ENCODE assay signal across 11 cellular contexts in the genomic region with DNA sequence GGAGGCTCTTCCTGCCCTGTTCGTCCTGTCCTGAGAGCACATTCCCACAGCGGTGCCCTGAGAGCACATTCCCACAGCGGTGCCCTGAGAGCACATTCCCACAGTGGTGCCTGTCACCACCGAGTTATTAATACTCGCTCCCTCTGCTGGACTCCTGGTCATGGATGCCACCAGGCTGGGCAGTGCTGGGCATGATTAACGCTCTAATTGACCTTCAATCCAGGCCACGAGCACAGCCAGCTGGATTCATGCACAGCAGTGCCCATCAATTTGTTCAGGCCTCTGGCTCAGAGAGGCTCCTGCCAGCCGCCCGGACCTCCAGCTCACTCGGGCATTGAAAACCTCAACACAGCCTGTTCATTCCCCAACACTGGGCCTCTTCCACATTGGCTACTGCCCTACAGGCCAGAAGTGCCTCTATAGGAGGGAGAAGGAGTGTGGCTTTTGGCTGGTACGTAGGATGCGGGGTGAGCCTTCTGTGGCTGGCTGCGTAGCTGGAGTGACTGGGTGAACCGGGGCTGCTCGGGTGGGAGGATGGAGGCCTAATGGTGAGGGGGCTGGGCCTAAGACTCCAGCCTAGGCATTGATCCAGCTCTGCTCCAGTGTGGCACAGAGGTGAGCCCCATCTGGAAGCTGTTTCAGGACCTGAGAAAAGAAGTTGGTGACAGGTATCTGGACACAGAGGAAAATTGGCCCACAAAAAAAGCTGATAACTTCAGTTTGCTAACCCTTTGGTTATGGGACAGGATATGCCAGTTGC. TPM values are rescaled to one million over a fixed set of nuclear protein-coding genes. Genes with fewer than 3 reads are reported as not detected.
"Had no signal": no experiment of that assay in that cellular context is flagged by ENCODE, and none has a peak within 500 bp of the region (broad histone marks: within the 10 kb centered on the region; RNA-seq: fewer than 3 reads in every experiment).

No MANE protein-coding gene starts in this region.

- H3K9ac ChIP-seq: parathyroid adenoma had no signal

- H3K27me3 ChIP-seq: dorsolateral prefrontal cortex, vagina had no signal

- ATAC-seq: activated T-helper 17 cell treated with anti-CD3 and anti-CD28 coated beads, Interleukin-2, amount 50 U/mL, for 72 hours; esophagus mucosa; stimulated activated naive CD8-positive, alpha-beta T cell treated with anti-CD3 and anti-CD28 coated beads, Interleukin-15, amount 100 ng/mL, for 72 hours; WTC11 had no signal

- H3K4me1 ChIP-seq: parathyroid adenoma had no signal

- H3K9me3 ChIP-seq: vagina had no signal

- H3K4me3 ChIP-seq: dorsolateral prefrontal cortex, vagina had no signal

- H3K27ac ChIP-seq: parathyroid adenoma, vagina had no signal

- DNase-seq: activated CD4-positive, alpha-beta T cell treated with anti-CD3 and anti-CD28 coated beads for 48 hours; activated naive CD4-positive, alpha-beta T cell treated with anti-CD3 and anti-CD28 coated beads, Interleukin-2, amount 10 ng/mL, durations not matched to agents 7 days and 5 days; cerebellar nuclear complex; stimulated activated CD4-positive, alpha-beta T cell treated with anti-CD3 and anti-CD28 coated beads, Interleukin-4, amount 100 ng/mL, for 24 hours; stimulated activated naive CD8-positive, alpha-beta T cell treated with anti-CD3 and anti-CD28 coated beads, Interleukin-15, amount 100 ng/mL, for 72 hours had no signal

- H3K79me2 ChIP-seq: parathyroid adenoma had no signal

- H3K36me3 ChIP-seq: vagina had no signal

RNA-seq across cellular contexts. Expression of a gene that starts 9.3 kb away (rescaled TPM):
- total RNA-seq: activated T-helper 17 cell treated with anti-CD3 and anti-CD28 coated beads, Interleukin-2, amount 50 U/mL, for 72 hours had no signal
